Comparison of ENCODE assay signal across 8 cellular contexts in the genomic region with DNA sequence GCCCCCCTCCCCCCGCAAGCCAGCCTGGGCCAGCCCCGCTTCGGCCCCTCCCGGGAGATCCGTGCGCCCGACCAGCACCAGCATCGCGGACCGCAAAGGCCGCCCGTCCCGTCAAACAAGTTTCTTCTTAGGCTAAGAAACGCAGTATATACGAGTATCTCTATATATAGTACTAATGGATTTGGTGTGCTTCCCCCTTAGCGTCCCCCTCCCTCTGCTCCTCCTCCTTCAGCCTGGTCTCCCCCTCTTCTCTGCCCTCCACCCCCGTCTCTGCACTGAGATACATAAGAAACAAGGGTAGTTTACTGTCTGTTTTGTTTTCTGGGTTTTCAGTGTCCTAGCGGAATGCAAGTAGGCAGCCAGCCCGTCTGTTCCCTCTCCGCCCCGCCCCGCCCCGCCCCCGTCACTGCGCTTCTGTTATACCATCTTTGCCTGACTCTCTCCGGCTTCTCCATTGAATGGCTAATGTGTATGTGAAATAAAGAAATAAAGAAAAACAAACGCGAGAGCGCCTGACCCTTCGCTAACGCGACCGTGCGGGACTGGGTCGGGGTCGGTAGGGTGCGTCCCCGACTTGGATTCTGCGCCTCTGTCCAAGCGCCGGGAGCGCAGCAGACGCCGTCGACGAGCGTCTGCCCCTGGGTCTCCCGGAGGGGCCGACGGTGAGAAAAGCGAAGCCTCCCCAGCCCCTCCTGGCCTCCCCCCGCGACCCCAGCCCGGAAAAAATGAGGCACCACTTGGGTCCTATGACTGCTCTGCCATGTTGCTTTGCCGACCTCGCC.
A peak's percentile ranks its signal among the peaks of the same experiment; 100 is the strongest.
DNase-seq lines count a peak whose midpoint lies in the region; ATAC-seq and TF ChIP-seq lines count a peak whose summit lies in the region.

No MANE protein-coding gene starts in this region.

- TF ChIP-seq CTCF in coronary artery (IDR thresholded peaks at IDR 0.05): no peak

- no peaks in the 10 kb centered on the region for H3K9me3 ChIP-seq in mucosa of rectum (ENCODE audit: control insufficient read depth in 2 of 2, low read length in 2 of 2)

- H3K4me1 ChIP-seq in mucosa of rectum (ENCODE audit: control insufficient read depth in 2 of 2, insufficient read depth in 2 of 2, low read length in 2 of 2): peaks cover 20 to 28% of the 10 kb centered on the region in 2 donors

- peak overlapping the region; percentile 18 to 67 for H3K9ac ChIP-seq in mucosa of rectum (ENCODE audit: low read depth in 1 of 2, low read length in 2 of 2)

- ATAC-seq in HG03175 (IDR thresholded peaks at IDR 0.05; ENCODE audit: unreplicated experiment): no peak
- ATAC-seq in GM19395 (IDR thresholded peaks at IDR 0.05; ENCODE audit: unreplicated experiment): no peak
- ATAC-seq in HG02678 (IDR thresholded peaks at IDR 0.05; ENCODE audit: unreplicated experiment): no peak

- peak; percentile 61 for DNase-seq in ELR (ENCODE audit: low read depth)
- DNase-seq in OCI-M1 (lab: John Stamatoyannopoulos, UW): peak; percentile 93
- no peak for DNase-seq in coronary artery (ENCODE audit: low spot score)
- DNase-seq in NCI-H1930 (lab: John Stamatoyannopoulos, UW): no peak

- H3K27ac ChIP-seq in coronary artery (peak overlapping the region; percentile 79 to 95), mucosa of rectum (ENCODE audit: low read depth in 2 of 2, low read length in 2 of 2) (peak overlapping the region; percentile 75 to 91)

- no peaks in the 10 kb centered on the region for H3K36me3 ChIP-seq in mucosa of rectum (ENCODE audit: control insufficient read depth in 2 of 2, insufficient read depth in 2 of 2, low read length in 2 of 2)

- H3K4me3 ChIP-seq in coronary artery (peak overlapping the region; percentile 75), mucosa of rectum (ENCODE audit: low read length in 2 of 2) (peak overlapping the region; percentile 57 to 63)

- no peaks in the 10 kb centered on the region for H3K27me3 ChIP-seq in mucosa of rectum (ENCODE audit: control insufficient read depth in 2 of 2, insufficient read depth in 2 of 2, low read length in 2 of 2)

Comparison
In these comparisons a context has a peak if more than half of its experiments do, and no peak if none do; other contexts are left out.
1. DNase-seq: peak in ELR (single experiment) and OCI-M1 (single experiment); none in coronary artery (single experiment) and NCI-H1930 (0 of 2).